Comparison of ENCODE assay signal across 10 cellular contexts in the genomic region with DNA sequence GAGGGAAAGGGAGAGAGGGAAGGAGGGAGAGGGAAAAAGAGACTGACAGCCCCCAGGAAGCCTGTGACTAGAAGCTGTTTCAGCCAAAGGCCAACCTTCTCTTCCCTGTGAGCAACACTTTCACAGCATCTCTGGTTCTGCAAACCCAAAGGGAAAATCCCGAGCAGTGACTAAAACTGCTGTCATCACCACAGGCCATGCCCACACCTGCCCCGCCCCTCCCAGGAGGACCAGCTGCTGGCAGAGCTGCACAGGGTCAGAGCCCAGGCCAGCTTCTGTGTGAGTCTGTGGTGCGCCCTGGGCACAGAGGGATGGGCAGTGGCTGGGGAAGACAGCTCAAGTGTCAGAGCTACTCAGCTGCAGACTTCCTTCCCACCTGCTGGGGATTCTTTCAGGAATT.
DNase-seq lines count a peak whose midpoint lies in the region; ATAC-seq, FAIRE-seq and TF ChIP-seq lines count a peak whose summit lies in the region.
"Had no signal": no experiment of that assay in that cellular context is flagged by ENCODE, and none has a peak within 500 bp of the region (broad histone marks: within the 10 kb centered on the region; RNA-seq: fewer than 3 reads in every experiment).

No MANE protein-coding gene starts in this region.

- H3K4me1 ChIP-seq in A549 (no peaks in the 10 kb centered on the region; the same call in 2 of the 3 replicates), HUES48 (ENCODE audit: control insufficient read depth, insufficient read depth, low read length) (peaks cover 14% of the 10 kb centered on the region; the same call in 1 of the 2 replicates), neural progenitor cell (peaks cover 36% of the 10 kb centered on the region), colonic mucosa (no peaks in the 10 kb centered on the region), stomach (no peaks in the 10 kb centered on the region)
- H3K4me1 ChIP-seq: Peyer's patch had no signal

- peaks cover 8% of the 10 kb centered on the region; the same call in 2 of the 3 replicates for H3K9me3 ChIP-seq in A549
- no peaks in the 10 kb centered on the region for H3K9me3 ChIP-seq in HUES48 (ENCODE audit: control insufficient read depth, insufficient read depth, low read length)
- H3K9me3 ChIP-seq in neural progenitor cell (ENCODE audit: low read depth) = peaks cover 5% of the 10 kb centered on the region
- no peaks in the 10 kb centered on the region for H3K9me3 ChIP-seq in colonic mucosa
- peaks cover 0 to 12% (median 2%) of the 10 kb centered on the region in 4 donors for H3K9me3 ChIP-seq in stomach
- H3K9me3 ChIP-seq: Peyer's patch had no signal

- no peak overlapping the region for H3K4me3 Mint-ChIP-seq in neural progenitor cell

- H4K20me1 ChIP-seq in neural progenitor cell (ENCODE audit: low read depth) = no peaks in the 10 kb centered on the region

- TF ChIP-seq CTCF in A549 (IDR thresholded peaks at IDR 0.05) (no peak), neural progenitor cell (IDR thresholded peaks at IDR 0.05) (no peak), colonic mucosa (IDR thresholded peaks at IDR 0.05) (no peak), stomach (IDR thresholded peaks at IDR 0.05) (no peak)

- POLR2A ChIA-PET in A549 (lab: Yijun Ruan, JAX) = no interaction called here

- H3K4me2 ChIP-seq in A549 = no peak overlapping the region
- peak overlapping the region; percentile 43 for H3K4me2 ChIP-seq in neural progenitor cell

- peaks cover 7% of the 10 kb centered on the region for H3K9me3 Mint-ChIP-seq in neural progenitor cell

- ATAC-seq in A549 (peak; percentile 78), GM18868 (IDR thresholded peaks at IDR 0.05; ENCODE audit: unreplicated experiment) (no peak)

- no peaks in the 10 kb centered on the region for H3K36me3 Mint-ChIP-seq in neural progenitor cell

- H3K36me3 ChIP-seq in HUES48 (ENCODE audit: control insufficient read depth, insufficient read depth, low read length) (no peaks in the 10 kb centered on the region), neural progenitor cell (peaks cover 4% of the 10 kb centered on the region), colonic mucosa (no peaks in the 10 kb centered on the region), stomach (no peaks in the 10 kb centered on the region)
- H3K36me3 ChIP-seq: Peyer's patch had no signal

- WGBS in A549 (ENCODE audit: missing lambda C conversion rate) = 0% methylated on average over 3 of the region's 3 CpGs
- WGBS in stomach, 5 donors = 28 to 38% (median 36%) methylated on average over 3 of the region's 3 CpGs

- H2AFZ ChIP-seq in neural progenitor cell (replicated peaks) = no peak overlapping the region

- H3K27ac ChIP-seq in A549 (no peak overlapping the region), HUES48 (ENCODE audit: low read depth, low read length) (peak overlapping the region; percentile 59), neural progenitor cell (no peak overlapping the region), colonic mucosa (no peak overlapping the region), stomach (no peak overlapping the region)
- H3K27ac ChIP-seq: Peyer's patch had no signal

- no peaks in the 10 kb centered on the region for H3K27me3 ChIP-seq in HUES48 (ENCODE audit: control insufficient read depth, insufficient read depth, low read length)
- H3K27me3 ChIP-seq in neural progenitor cell = no peaks in the 10 kb centered on the region
- no peaks in the 10 kb centered on the region for H3K27me3 ChIP-seq in colonic mucosa
- peaks cover 0 to 63% (median 5%) of the 10 kb centered on the region in 3 donors for H3K27me3 ChIP-seq in stomach
- H3K27me3 ChIP-seq: Peyer's patch had no signal

- H3K9ac ChIP-seq in HUES48 (ENCODE audit: low read depth, low read length) = no peak overlapping the region
- H3K9ac ChIP-seq in neural progenitor cell = no peak overlapping the region
- H3K9ac ChIP-seq in colonic mucosa (ENCODE audit: low read depth in 2 of 2, low read length in 2 of 2) = no peak overlapping the region

- DNase-seq in A549 (ENCODE audit: low read depth in 1 of 2, low spot score in 1 of 2) = peak; percentile 45 to 46
- DNase-seq in amniotic epithelial cell (ENCODE audit: low read depth) = peak; percentile 60
- peak; percentile 58 for DNase-seq in neural progenitor cell (ENCODE audit: low spot score)
- DNase-seq in colonic mucosa = no peak
- no peak for DNase-seq in stomach
- DNase-seq in AML-193 (lab: John Stamatoyannopoulos, UW) = no peak
- DNase-seq: GDM1 had no signal

- no peak overlapping the region for H3K4me3 ChIP-seq in A549
- H3K4me3 ChIP-seq in HUES48 (ENCODE audit: low read depth, low read length) = no peak overlapping the region
- H3K4me3 ChIP-seq in neural progenitor cell = peak overlapping the region; percentile 6
- no peak overlapping the region for H3K4me3 ChIP-seq in colonic mucosa
- no peak overlapping the region for H3K4me3 ChIP-seq in stomach
- H3K4me3 ChIP-seq: Peyer's patch had no signal

- intact Hi-C loops in colonic mucosa (cut with DNase I) (no loop called here), stomach (cut with DNase I; ENCODE audit: low total_unique reads) (no loop called here)

- H3K79me2 ChIP-seq in neural progenitor cell (ENCODE audit: low read depth) = no peaks in the 10 kb centered on the region

- TF ChIP-seq RAD21 in A549 (conservative IDR thresholded peaks at IDR 0.05 in 1 of 2, IDR thresholded peaks at IDR 0.05 in 1 of 2) = no peak

- peak overlapping the region; percentile 8 for H3K27ac Mint-ChIP-seq in neural progenitor cell

- CTCF ChIA-PET in A549 (lab: Yijun Ruan, JAX) = interaction anchor here (1.3 to 2.1 kb wide), 6 partner anchors 9 to 233 kb away, joined by 3 to 13 read pairs (median 4); no protein-coding TSS in a partner anchor

- no peak for FAIRE-seq in A549 (lab: Jason Lieb, UNC)

- peaks cover 2% of the 10 kb centered on the region for H3K27me3 Mint-ChIP-seq in neural progenitor cell (ENCODE audit: insufficient read depth, low read depth)

- TF ChIP-seq POLR2A in A549 (IDR thresholded peaks at IDR 0.05; ENCODE audit: low read length) (no peak), stomach (IDR thresholded peaks at IDR 0.05) (no peak)

- H3F3A ChIP-seq in neural progenitor cell (ENCODE audit: low read depth) = peaks cover 22% of the 10 kb centered on the region

- TF ChIP-seq EP300 in A549 (IDR thresholded peaks at IDR 0.05) (no peak), stomach (IDR thresholded peaks at IDR 0.05) (no peak)

- peaks cover 32% of the 10 kb centered on the region for H3K4me1 Mint-ChIP-seq in neural progenitor cell

TF ChIP-seq in A549, 52 proteins besides CTCF, POLR2A, EP300 and RAD21:
- TF ChIP-seq MYC (IDR thresholded peaks at IDR 0.05; ENCODE audit: borderline replicate concordance, low read length) (no peak), HEYL (CRISPR knock-in tag; IDR thresholded peaks at IDR 0.05) (no peak), SMC3 (IDR thresholded peaks at IDR 0.05) (no peak), BHLHE40 (IDR thresholded peaks at IDR 0.05; ENCODE audit: low read depth, low read length) (no peak)
TF ChIP-seq in A549: peak in this region for 0.

Comparison
In these comparisons a context has a peak if more than half of its experiments do, and no peak if none do; other contexts are left out.
1. DNase-seq: peak in A549 (2 of 2), amniotic epithelial cell (single experiment) and neural progenitor cell (single experiment); none in colonic mucosa (single experiment), stomach (single experiment) and AML-193 (0 of 2).